In the genomic region with DNA sequence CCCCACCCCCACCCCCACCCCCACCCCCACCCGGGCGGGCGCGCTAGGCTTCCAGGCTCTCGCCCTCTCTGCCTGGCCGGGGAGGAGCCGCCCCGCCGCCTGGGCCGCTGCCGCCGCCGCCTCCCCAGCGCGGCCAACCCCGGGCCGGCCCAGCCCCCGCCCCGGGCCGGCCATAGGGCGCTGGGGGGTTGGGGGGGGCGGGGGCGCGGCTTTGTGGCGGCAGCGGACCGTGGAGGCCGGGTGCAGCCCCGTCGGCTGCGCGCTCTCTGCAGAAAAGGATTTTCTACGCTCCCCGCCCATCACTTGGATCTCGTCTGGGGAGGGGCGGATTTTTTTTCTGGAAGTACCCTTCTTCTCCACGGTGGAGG, we compare ENCODE assay signal across 8 cellular contexts.
A peak's percentile ranks its signal among the peaks of the same experiment; 100 is the strongest.
DNase-seq lines count a peak whose midpoint lies in the region; ATAC-seq, FAIRE-seq and TF ChIP-seq lines count a peak whose summit lies in the region.

No MANE protein-coding gene starts in this region.

- DNase-seq in SK-MEL-5 (ENCODE audit: low read depth, low spot score): peak; percentile 45
- DNase-seq in endothelial cell of umbilical vein (ENCODE audit: low read depth, low spot score): peak; percentile 26
- DNase-seq in vagina (ENCODE audit: extremely low spot score in 2 of 2): no peak
- no peak for DNase-seq in stimulated activated CD8-positive, alpha-beta memory T cell treated with anti-CD3 and anti-CD28 coated beads, Interleukin-4, amount 100 ng/mL, for 48 hours

- H4K20me1 ChIP-seq in DOHH2 (ENCODE audit: control insufficient read depth, insufficient read depth, low read depth, low read length): no peaks in the 10 kb centered on the region
- H4K20me1 ChIP-seq in endothelial cell of umbilical vein (replicated peaks; ENCODE audit: control insufficient read depth, extremely low read depth, insufficient read depth, low read length): no peaks in the 10 kb centered on the region

- H3K9me3 ChIP-seq in DOHH2 (ENCODE audit: control insufficient read depth, insufficient read depth, low read length): no peaks in the 10 kb centered on the region
- H3K9me3 ChIP-seq in endothelial cell of umbilical vein (replicated peaks; ENCODE audit: control insufficient read depth, insufficient read depth, low read length): no peaks in the 10 kb centered on the region
- no peaks in the 10 kb centered on the region for H3K9me3 ChIP-seq in mononuclear cell (ENCODE audit: low read depth, low read length)
- H3K9me3 ChIP-seq in vagina: no peaks in the 10 kb centered on the region

- H3K9me2 ChIP-seq in DOHH2 (replicated peaks; ENCODE audit: control insufficient read depth, low read length): no peaks in the 10 kb centered on the region

- no peak overlapping the region for H3K9ac ChIP-seq in endothelial cell of umbilical vein (replicated peaks; ENCODE audit: extremely low read depth, insufficient read depth, low read length)

- no peak overlapping the region for H3K27ac ChIP-seq in DOHH2 (ENCODE audit: low read depth, low read length)
- no peak overlapping the region for H3K27ac ChIP-seq in endothelial cell of umbilical vein (ENCODE audit: insufficient read depth, low read depth, low read length)
- peak overlapping the region; percentile 81 for H3K27ac ChIP-seq in vagina

- CTCF ChIA-PET in endothelial cell of umbilical vein (lab: Charles Lee): interaction anchor here (0.5 to 3.8 kb wide), 4 partner anchors 16 to 378 kb away, joined by 3 to 33 read pairs (median 12); no protein-coding TSS in a partner anchor

- POLR2A ChIA-PET in endothelial cell of umbilical vein (lab: Charles Lee): no interaction called here

- intact Hi-C loops in endothelial cell of umbilical vein (cut with micrococcal nuclease): loop anchor here (1.0 to 5.0 kb wide), 3 partner anchors 17 to 380 kb away; partner anchors contain the start of gene ERCC4
- intact Hi-C loops in vagina (cut with DNase I): no loop called here

- BruUV-seq in endothelial cell of umbilical vein (replicated peaks; lab: Mats Ljungman, UMichigan): no TSS peak

- H2AFZ ChIP-seq in endothelial cell of umbilical vein (ENCODE audit: low read depth, low read length): peak overlapping the region; percentile 92

- FAIRE-seq in endothelial cell of umbilical vein (lab: Jason Lieb, UNC): no peak

- ATAC-seq in GM19397 (IDR thresholded peaks at IDR 0.05; ENCODE audit: unreplicated experiment) (peak; percentile 73), HG03460 (IDR thresholded peaks at IDR 0.05; ENCODE audit: unreplicated experiment) (peak; percentile 51)

- in situ Hi-C loops in SK-MEL-5 (cut with HindIII; ENCODE audit: low pct_unique_long_range_greater_than_20kb, low sequenced_read_pairs): no loop called here

- TF ChIP-seq CTCF in DOHH2 (IDR thresholded peaks at IDR 0.05; ENCODE audit: low read depth, low read length, poor library complexity, severe bottlenecking) (no peak), endothelial cell of umbilical vein (IDR thresholded peaks at IDR 0.05; ENCODE audit: extremely low read depth in 1 of 2, insufficient read depth in 1 of 2, low read depth in 1 of 2, low read length in 2 of 2) (no peak), vagina (IDR thresholded peaks at IDR 0.05) (no peak)

- no peak for TF ChIP-seq POLR2A in endothelial cell of umbilical vein (IDR thresholded peaks at IDR 0.05; ENCODE audit: low read depth, low read length)
- TF ChIP-seq POLR2A in vagina (IDR thresholded peaks at IDR 0.05): peak in 1 of 2 donors; percentile 25

- H3K4me3 ChIP-seq in DOHH2 (ENCODE audit: low read length): peak overlapping the region; percentile 92
- peak overlapping the region; percentile 80 to 93 (median 83) for H3K4me3 ChIP-seq in endothelial cell of umbilical vein (replicated peaks in 1 of 3; ENCODE audit: insufficient read depth in 1 of 3, low read depth in 1 of 3, low read length in 3 of 3)
- peak overlapping the region; percentile 37 for H3K4me3 ChIP-seq in mononuclear cell (ENCODE audit: low read length)
- peak overlapping the region; percentile 90 to 99 for H3K4me3 ChIP-seq in vagina

- peaks cover 2% of the 10 kb centered on the region; the same call in 1 of the 2 replicates for H3F3A ChIP-seq in DOHH2 (ENCODE audit: control insufficient read depth, insufficient read depth)

- peaks cover 35% of the 10 kb centered on the region for H3K79me2 ChIP-seq in DOHH2 (ENCODE audit: control insufficient read depth, low read length)
- H3K79me2 ChIP-seq in endothelial cell of umbilical vein (ENCODE audit: control insufficient read depth, insufficient read depth, low read length): peaks cover 16% of the 10 kb centered on the region

- dilution Hi-C loops in endothelial cell of umbilical vein (cut with MboI; ENCODE audit: extremely low pct_ligation_motif_present, low sequenced_read_pairs): no loop called here

- H3K27me3 ChIP-seq in DOHH2 (ENCODE audit: control insufficient read depth, low read length) (peaks cover 6% of the 10 kb centered on the region), endothelial cell of umbilical vein (ENCODE audit: control insufficient read depth in 2 of 2, insufficient read depth in 2 of 2, low read length in 2 of 2) (no peaks in the 10 kb centered on the region), mononuclear cell (ENCODE audit: insufficient read depth, low read length) (peaks cover 28% of the 10 kb centered on the region), vagina (no peaks in the 10 kb centered on the region)

- no peaks in the 10 kb centered on the region for H3K9me1 ChIP-seq in endothelial cell of umbilical vein (replicated peaks; ENCODE audit: control insufficient read depth, extremely low read depth, insufficient read depth, low read length)

- H3K4me2 ChIP-seq in DOHH2 (ENCODE audit: low read length) (peak overlapping the region; percentile 89), endothelial cell of umbilical vein (ENCODE audit: insufficient read depth, low read length) (peak overlapping the region; percentile 93)

- H3K36me3 ChIP-seq in DOHH2 (ENCODE audit: control insufficient read depth, low read length) (no peaks in the 10 kb centered on the region; the same call in 1 of the 2 replicates), endothelial cell of umbilical vein (ENCODE audit: control insufficient read depth in 2 of 2, extremely low read depth in 1 of 2, insufficient read depth in 2 of 2, low read length in 2 of 2) (no peaks in the 10 kb centered on the region), vagina (no peaks in the 10 kb centered on the region)

- peaks cover 55% of the 10 kb centered on the region for H3K4me1 ChIP-seq in DOHH2 (ENCODE audit: control insufficient read depth, low read length)
- H3K4me1 ChIP-seq in endothelial cell of umbilical vein (ENCODE audit: control insufficient read depth, extremely low read depth, insufficient read depth, low read length): peaks cover 10% of the 10 kb centered on the region
- H3K4me1 ChIP-seq in mononuclear cell (ENCODE audit: insufficient read depth, low read length): peaks cover 17% of the 10 kb centered on the region
- H3K4me1 ChIP-seq in vagina: peaks cover 40% of the 10 kb centered on the region

TF ChIP-seq in endothelial cell of umbilical vein, 7 proteins besides CTCF, POLR2A, EP300 and RAD21:
- TF ChIP-seq POLR2AphosphoS5 (IDR thresholded peaks at IDR 0.05; ENCODE audit: insufficient read depth, low read depth, low read length): peak; percentile 19
- TF ChIP-seq, protein P1, sequence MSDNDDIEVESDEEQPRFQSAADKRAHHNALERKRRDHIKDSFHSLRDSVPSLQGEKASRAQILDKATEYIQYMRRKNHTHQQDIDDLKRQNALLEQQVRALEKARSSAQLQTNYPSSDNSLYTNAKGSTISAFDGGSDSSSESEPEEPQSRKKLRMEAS (IDR thresholded peaks at IDR 0.05; ENCODE audit: insufficient read depth, insufficient read length): no peak
- TF ChIP-seq FOS (IDR thresholded peaks at IDR 0.05; ENCODE audit: borderline replicate concordance, insufficient read depth, low read length): no peak

Comparison
In these comparisons a context has a peak if more than half of its experiments do, and no peak if none do; other contexts are left out.
1. H3K4me3 ChIP-seq: peak in every context shown above with its lines; median percentile 94 in vagina; 92 in DOHH2; 83 in endothelial cell of umbilical vein; 37 in mononuclear cell.
2. DNase-seq: peak in SK-MEL-5 (single experiment) and endothelial cell of umbilical vein (single experiment); none in vagina (0 of 2) and stimulated activated CD8-positive, alpha-beta memory T cell treated with anti-CD3 and anti-CD28 coated beads, Interleukin-4, amount 100 ng/mL, for 48 hours (single experiment).